12 cellular contexts compared by ENCODE assay signal in genomic region chr14:75905505-75905904, GRCh38.
A peak's percentile ranks its signal among the peaks of the same experiment; 100 is the strongest.
DNase-seq lines count a peak whose midpoint lies in the region; ATAC-seq and TF ChIP-seq lines count a peak whose summit lies in the region.
"Had no signal": no experiment of that assay in that cellular context is flagged by ENCODE, and none has a peak within 500 bp of the region (broad histone marks: within the 10 kb centered on the region; RNA-seq: fewer than 3 reads in every experiment).

No MANE protein-coding gene starts in this region.

- ATAC-seq in SK-N-SH treated with all-trans-retinoic acid at 6 μM for 48 hours = peak; percentile 42
- peak in 2 of 4 donors; percentile 21 to 60 for ATAC-seq in psoas muscle
- ATAC-seq in activated naive CD4-positive, alpha-beta T cell treated with anti-CD3 and anti-CD28 coated beads, Interleukin-2, amount 50 U/mL, for 72 hours = no peak
- ATAC-seq in HG03378 (IDR thresholded peaks at IDR 0.05; ENCODE audit: unreplicated experiment) = no peak
- ATAC-seq: stimulated activated naive CD8-positive, alpha-beta T cell treated with anti-CD3 and anti-CD28 coated beads, Interleukin-15, amount 100 ng/mL, for 72 hours had no signal

- TF ChIP-seq POLR2A in spleen (IDR thresholded peaks at IDR 0.05) = no peak

- H3K9me3 ChIP-seq in psoas muscle (no peaks in the 10 kb centered on the region), spleen (no peaks in the 10 kb centered on the region)

- intact Hi-C loops in psoas muscle (cut with DNase I) = loop anchor here (1.0 to 10.0 kb wide), 3 partner anchors 74 to 191 kb away; no protein-coding TSS in a partner anchor
- intact Hi-C loops in spleen (cut with DNase I; ENCODE audit: low total_unique reads) = no loop called here

- 8 to 14% (median 12%) methylated on average over 2 of the region's 2 CpGs for WGBS in psoas muscle, 3 donors
- whole genome bisulfite sequencing in spleen, 5 donors = 12 to 28% (median 21%) methylated on average over 2 of the region's 2 CpGs

- H3K4me1 ChIP-seq in psoas muscle (peaks cover 40% of the 10 kb centered on the region), spleen (peaks cover 0 to 23% (median 9%) of the 10 kb centered on the region in 6 donors)

- H3K36me3 ChIP-seq in psoas muscle (ENCODE audit: insufficient read depth in 1 of 2, low read depth in 1 of 2) = no peaks in the 10 kb centered on the region
- peaks cover 0 to 30% (median 0%) of the 10 kb centered on the region in 6 donors for H3K36me3 ChIP-seq in spleen

- peak overlapping the region in 1 of 2 donors; percentile 34 for H3K27ac Mint-ChIP-seq in activated naive CD4-positive, alpha-beta T cell treated with anti-CD3 and anti-CD28 coated beads, Interleukin-2, amount 50 U/mL, for 72 hours
- H3K27ac Mint-ChIP-seq: activated naive CD4-positive, alpha-beta T cell treated with anti-CD3 and anti-CD28 coated beads, Interleukin-2, amount 10 ng/mL, durations not matched to agents 7 days and 5 days; stimulated activated naive CD8-positive, alpha-beta T cell treated with anti-CD3 and anti-CD28 coated beads, Interleukin-15, amount 100 ng/mL, for 72 hours had no signal

- TF ChIP-seq CTCF in foreskin fibroblast (IDR thresholded peaks at IDR 0.05; ENCODE audit: low read depth, low read length) (no peak), psoas muscle (IDR thresholded peaks at IDR 0.05) (no peak), spleen (IDR thresholded peaks at IDR 0.05 in 8 of 11, conservative IDR thresholded peaks at IDR 0.05 in 3 of 11) (no peak)

- H3K27ac ChIP-seq in psoas muscle = peak overlapping the region; percentile 56
- H3K27ac ChIP-seq in spleen = peak overlapping the region in 4 of 8 donors; percentile 15 to 40 (median 33)

- H3K27me3 ChIP-seq in psoas muscle (ENCODE audit: insufficient read depth in 3 of 3, low read length in 2 of 3) = no peaks in the 10 kb centered on the region
- H3K27me3 ChIP-seq in spleen (replicated peaks in 1 of 7) = no peaks in the 10 kb centered on the region

- DNase-seq in HT1080 (ENCODE audit: low read depth) = peak; percentile 21
- DNase-seq in foreskin fibroblast = peak; percentile 31 to 65
- peak in 1 of 2 donors; percentile 41 for DNase-seq in psoas muscle
- DNase-seq in activated naive CD4-positive, alpha-beta T cell treated with anti-CD3 and anti-CD28 coated beads, Interleukin-2, amount 50 U/mL, for 72 hours (ENCODE audit: low spot score in 2 of 2) = no peak
- DNase-seq in NCI-H526 (lab: John Stamatoyannopoulos, UW) = no peak
- DNase-seq in spleen = no peak
- DNase-seq: activated CD4-positive, CD25-positive, alpha-beta regulatory T cell treated with anti-CD3 and anti-CD28 coated beads, Interleukin-2, amount 50 U/mL, for 72 hours; activated naive CD4-positive, alpha-beta T cell treated with anti-CD3 and anti-CD28 coated beads, Interleukin-2, amount 10 ng/mL, durations not matched to agents 7 days and 5 days; DMS53; stimulated activated naive CD8-positive, alpha-beta T cell treated with anti-CD3 and anti-CD28 coated beads, Interleukin-15, amount 100 ng/mL, for 72 hours had no signal

- no peaks in the 10 kb centered on the region for H3K9me3 Mint-ChIP-seq in activated naive CD4-positive, alpha-beta T cell treated with anti-CD3 and anti-CD28 coated beads, Interleukin-2, amount 50 U/mL, for 72 hours
- H3K9me3 Mint-ChIP-seq: activated naive CD4-positive, alpha-beta T cell treated with anti-CD3 and anti-CD28 coated beads, Interleukin-2, amount 10 ng/mL, durations not matched to agents 7 days and 5 days; stimulated activated naive CD8-positive, alpha-beta T cell treated with anti-CD3 and anti-CD28 coated beads, Interleukin-15, amount 100 ng/mL, for 72 hours had no signal

- no peaks in the 10 kb centered on the region for H3K36me3 Mint-ChIP-seq in activated naive CD4-positive, alpha-beta T cell treated with anti-CD3 and anti-CD28 coated beads, Interleukin-2, amount 50 U/mL, for 72 hours
- H3K36me3 Mint-ChIP-seq: activated naive CD4-positive, alpha-beta T cell treated with anti-CD3 and anti-CD28 coated beads, Interleukin-2, amount 10 ng/mL, durations not matched to agents 7 days and 5 days had no signal

- H3K4me3 ChIP-seq in foreskin fibroblast (ENCODE audit: low read depth in 1 of 2, low read length in 2 of 2) (no peak overlapping the region), psoas muscle (no peak overlapping the region), spleen (no peak overlapping the region)

TF ChIP-seq in SK-N-SH treated with all-trans-retinoic acid at 6 μM for 48 hours, 23 proteins besides CTCF, POLR2A, EP300 and RAD21:
- no peak for TF ChIP-seq ZC3H10 (CRISPR knock-in tag; IDR thresholded peaks at IDR 0.05)
- no peak for TF ChIP-seq ZNF565 (CRISPR knock-in tag; conservative IDR thresholded peaks at IDR 0.05; ENCODE audit: low read depth)
- TF ChIP-seq ZNF70 (CRISPR knock-in tag; IDR thresholded peaks at IDR 0.05) = no peak
- TF ChIP-seq PATZ1 (CRISPR knock-in tag; IDR thresholded peaks at IDR 0.05; ENCODE audit: borderline replicate concordance) = no peak
- TF ChIP-seq ZFP30 (CRISPR knock-in tag; IDR thresholded peaks at IDR 0.05) = no peak
- TF ChIP-seq POU6F1 (CRISPR knock-in tag; IDR thresholded peaks at IDR 0.05; ENCODE audit: borderline replicate concordance, low read depth) = no peak
- TF ChIP-seq ESRRG (CRISPR knock-in tag; IDR thresholded peaks at IDR 0.05) = no peak
- TF ChIP-seq SNAI2 (CRISPR knock-in tag; IDR thresholded peaks at IDR 0.05) = no peak
- TF ChIP-seq CSRNP3 (CRISPR knock-in tag; IDR thresholded peaks at IDR 0.05) = no peak
- no peak for TF ChIP-seq ISL1 (CRISPR knock-in tag; IDR thresholded peaks at IDR 0.05)
- no peak for TF ChIP-seq RARB (CRISPR knock-in tag; IDR thresholded peaks at IDR 0.05)
- TF ChIP-seq CSDC2 (CRISPR knock-in tag; IDR thresholded peaks at IDR 0.05) = no peak
- TF ChIP-seq TOX (CRISPR knock-in tag; IDR thresholded peaks at IDR 0.05; ENCODE audit: borderline replicate concordance) = no peak
- no peak for TF ChIP-seq CREB5 (CRISPR knock-in tag; IDR thresholded peaks at IDR 0.05; ENCODE audit: low read depth)
- TF ChIP-seq PPARA (CRISPR knock-in tag; IDR thresholded peaks at IDR 0.05; ENCODE audit: borderline replicate concordance) = no peak
- TF ChIP-seq OSR1 (CRISPR knock-in tag; IDR thresholded peaks at IDR 0.05) = no peak
- no peak for TF ChIP-seq BACH2 (CRISPR knock-in tag; IDR thresholded peaks at IDR 0.05; ENCODE audit: borderline replicate concordance)

Comparison
In these comparisons a context has a peak if more than half of its experiments do, and no peak if none do; other contexts are left out.
1. DNase-seq: peak in HT1080 (single experiment) and foreskin fibroblast (2 of 2); none in activated naive CD4-positive, alpha-beta T cell treated with anti-CD3 and anti-CD28 coated beads, Interleukin-2, amount 50 U/mL, for 72 hours (0 of 2), NCI-H526 (0 of 2) and spleen (single experiment).